2 cellular contexts compared by ENCODE assay signal in the genomic region with DNA sequence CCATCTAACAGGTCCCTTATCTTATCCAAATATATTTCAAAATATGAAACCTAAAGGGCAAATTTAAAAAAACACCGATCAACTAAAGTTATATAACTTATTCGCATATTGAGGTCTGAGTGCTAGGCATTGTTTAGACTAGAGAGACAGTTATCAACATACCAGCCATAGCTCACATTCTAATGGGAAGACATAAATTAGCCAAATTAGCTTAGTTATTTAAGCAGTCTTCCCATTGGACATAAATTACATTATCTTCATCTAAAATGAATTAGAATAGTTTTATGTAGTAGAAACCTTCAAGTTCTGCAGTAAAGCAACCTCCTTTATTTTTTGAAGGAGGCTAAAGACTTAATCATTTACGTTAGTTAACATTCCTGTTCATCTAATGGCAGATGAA.
A peak's percentile ranks its signal among the peaks of the same experiment; 100 is the strongest.
TF ChIP-seq lines count a peak whose summit lies in the region.

No MANE protein-coding gene starts in this region.

TF ChIP-seq in SK-N-SH treated with all-trans-retinoic acid at 6 μM for 48 hours, 23 proteins besides CTCF, POLR2A, EP300 and RAD21 (continued from another document):
- TF ChIP-seq TSHZ2 (CRISPR knock-in tag; IDR thresholded peaks at IDR 0.05): peak; percentile 46; the same call in 1 of the 2 replicates
- TF ChIP-seq CREB5 (CRISPR knock-in tag; IDR thresholded peaks at IDR 0.05; ENCODE audit: low read depth): peak; percentile 83
- peak; percentile 31; the same call in 1 of the 2 replicates for TF ChIP-seq POU6F1 (CRISPR knock-in tag; IDR thresholded peaks at IDR 0.05; ENCODE audit: borderline replicate concordance, low read depth)
- TF ChIP-seq ISL1 (CRISPR knock-in tag; IDR thresholded peaks at IDR 0.05): peak; percentile 95

TF ChIP-seq in SK-N-SH, 30 proteins besides CTCF, POLR2A, EP300 and RAD21 (continued from another document):
- TF ChIP-seq MAX (IDR thresholded peaks at IDR 0.05; ENCODE audit: low read depth): no peak
